ENCODE assay signal across 17 cellular contexts in genomic region chr17:18955009-18955408, GRCh38. TPM values are rescaled to one million over a fixed set of nuclear protein-coding genes. Genes with fewer than 3 reads are reported as not detected.
DNase-seq lines count a peak whose midpoint lies in the region; ATAC-seq, FAIRE-seq and TF ChIP-seq lines count a peak whose summit lies in the region.
"Had no signal": no experiment of that assay in that cellular context is flagged by ENCODE, and none has a peak within 500 bp of the region (broad histone marks: within the 10 kb centered on the region; RNA-seq: fewer than 3 reads in every experiment).

No MANE protein-coding gene starts in this region.

- no peaks in the 10 kb centered on the region for H3K9me3 Mint-ChIP-seq in T-helper 1 cell treated with Interleukin-12 subunit alpha and Interleukin-12 subunit beta and Interleukin-4 antibody, amounts not matched to agents 30 μg/mL and 1 μg/mL, for 36 hours
- no peaks in the 10 kb centered on the region for H3K9me3 Mint-ChIP-seq in activated naive CD8-positive, alpha-beta T cell treated with anti-CD3 and anti-CD28 coated beads, Interleukin-2, amount 10 ng/mL, durations not matched to agents 7 days and 5 days

- CTCF ChIA-PET in HepG2 (lab: Yijun Ruan, JAX; ENCODE audit: low intra/inter-chr PET ratio, low total read pairs): no interaction called here

- H3K4me1 Mint-ChIP-seq in T-helper 1 cell treated with Interleukin-12 subunit alpha and Interleukin-12 subunit beta and Interleukin-4 antibody, amounts not matched to agents 30 μg/mL and 1 μg/mL, for 36 hours (ENCODE audit: low read depth): peaks cover 12% of the 10 kb centered on the region
- peaks cover 19% of the 10 kb centered on the region for H3K4me1 Mint-ChIP-seq in activated naive CD8-positive, alpha-beta T cell treated with anti-CD3 and anti-CD28 coated beads, Interleukin-2, amount 10 ng/mL, durations not matched to agents 7 days and 5 days

- WGBS in HepG2 (ENCODE audit: low lambda C conversion rate): 74% methylated on average over 6 of the region's 6 CpGs
- WGBS in right lobe of liver (ENCODE audit: insufficient coverage, low coverage, low lambda C conversion rate, missing lambda C conversion rate): 93% methylated on average over 6 of the region's 6 CpGs
- WGBS in spleen, 5 donors: 91 to 97% (median 93%) methylated on average over 6 of the region's 6 CpGs

- no peaks in the 10 kb centered on the region for H3K79me2 ChIP-seq in HepG2 (ENCODE audit: insufficient read depth, low read length)
- no peaks in the 10 kb centered on the region for H3K79me2 ChIP-seq in Karpas-422 (ENCODE audit: low read length)

- no peak for DNase-seq in T-helper 1 cell
- DNase-seq in HepG2 (ENCODE audit: low spot score): no peak
- no peak for DNase-seq in right lobe of liver
- DNase-seq in activated naive CD8-positive, alpha-beta T cell treated with anti-CD3 and anti-CD28 coated beads, Interleukin-2, amount 10 ng/mL, durations not matched to agents 7 days and 5 days: no peak
- DNase-seq in spleen: peak; percentile 6
- no peak for DNase-seq in amygdala (lab: John Stamatoyannopoulos, UW)
- no peak for DNase-seq in Karpas-422
- DNase-seq: DMS53, MV-4-11, NCI-H1417 treated with DMSO at 0.1 percent for 48 hours, NCI-H2029, NCI-H510A, NCI-H82 had no signal

- peaks cover 46% of the 10 kb centered on the region for H3K4me1 ChIP-seq in HepG2 (ENCODE audit: insufficient read depth, low read length)
- H3K4me1 ChIP-seq in right lobe of liver: no peaks in the 10 kb centered on the region
- H3K4me1 ChIP-seq in spleen: peaks cover 0 to 10% (median 0%) of the 10 kb centered on the region in 6 donors
- no peaks in the 10 kb centered on the region for H3K4me1 ChIP-seq in Karpas-422 (ENCODE audit: low read length)
- H3K4me1 ChIP-seq: HAP-1 had no signal

- no peak overlapping the region for H3K4me2 ChIP-seq in HepG2 (ENCODE audit: low read depth, low read length)
- no peak overlapping the region for H3K4me2 ChIP-seq in Karpas-422 (ENCODE audit: low read depth, low read length, poor library complexity, severe bottlenecking)

- TF ChIP-seq CTCF in HepG2 (CRISPR knock-in tag; IDR thresholded peaks at IDR 0.05): no peak
- TF ChIP-seq CTCF in right lobe of liver (IDR thresholded peaks at IDR 0.05): no peak
- no peak for TF ChIP-seq CTCF in spleen (IDR thresholded peaks at IDR 0.05 in 8 of 11, conservative IDR thresholded peaks at IDR 0.05 in 3 of 11)

- H3K27me3 Mint-ChIP-seq in T-helper 1 cell treated with Interleukin-12 subunit alpha and Interleukin-12 subunit beta and Interleukin-4 antibody, amounts not matched to agents 30 μg/mL and 1 μg/mL, for 36 hours (ENCODE audit: low read depth): peaks cover 9% of the 10 kb centered on the region
- no peaks in the 10 kb centered on the region for H3K27me3 Mint-ChIP-seq in activated naive CD8-positive, alpha-beta T cell treated with anti-CD3 and anti-CD28 coated beads, Interleukin-2, amount 10 ng/mL, durations not matched to agents 7 days and 5 days

- no peak for ATAC-seq in HepG2
- no peak for ATAC-seq in right lobe of liver
- ATAC-seq in activated naive CD8-positive, alpha-beta T cell treated with anti-CD3 and anti-CD28 coated beads, Interleukin-2, amount 10 ng/mL, durations not matched to agents 7 days and 5 days (ENCODE audit: low read depth): peak; percentile 10

- in situ Hi-C loops in HepG2 (cut with HindIII; ENCODE audit: extremely low pct_ligation_motif_present, low pct_unique_long_range_greater_than_20kb): no loop called here

- BruUV-seq in HepG2 (replicated peaks; lab: Mats Ljungman, UMichigan): no TSS peak

- TF ChIP-seq POLR2A in HepG2 (IDR thresholded peaks at IDR 0.05; ENCODE audit: insufficient read depth in 1 of 2, low read depth in 2 of 2, low read length in 2 of 2) (no peak), right lobe of liver (IDR thresholded peaks at IDR 0.05) (no peak), spleen (IDR thresholded peaks at IDR 0.05) (no peak)

- H3K27me3 ChIP-seq in HepG2 (ENCODE audit: control insufficient read depth in 1 of 2, insufficient read depth in 2 of 2, low read length in 2 of 2): peaks cover 6 to 23% of the 10 kb centered on the region in 2 experiments; a peak in 2 of 5 replicates
- no peaks in the 10 kb centered on the region for H3K27me3 ChIP-seq in right lobe of liver
- peaks cover 0 to 9% (median 0%) of the 10 kb centered on the region in 7 donors for H3K27me3 ChIP-seq in spleen (replicated peaks in 1 of 7)
- no peaks in the 10 kb centered on the region for H3K27me3 ChIP-seq in Karpas-422 (ENCODE audit: low read length)

- H3K4me3 Mint-ChIP-seq in T-helper 1 cell treated with Interleukin-12 subunit alpha and Interleukin-12 subunit beta and Interleukin-4 antibody, amounts not matched to agents 30 μg/mL and 1 μg/mL, for 36 hours: peak overlapping the region; percentile 62
- peak overlapping the region; percentile 74 for H3K4me3 Mint-ChIP-seq in activated naive CD8-positive, alpha-beta T cell treated with anti-CD3 and anti-CD28 coated beads, Interleukin-2, amount 10 ng/mL, durations not matched to agents 7 days and 5 days

- TF ChIP-seq EP300 in HepG2 (IDR thresholded peaks at IDR 0.05; ENCODE audit: low read depth in 2 of 2, low read length in 2 of 2): no peak
- TF ChIP-seq EP300 in HepG2 (CRISPR knock-in tag; IDR thresholded peaks at IDR 0.05; ENCODE audit: borderline replicate concordance): no peak

- no peaks in the 10 kb centered on the region for H3K9me3 ChIP-seq in HepG2 (ENCODE audit: low read length)
- H3K9me3 ChIP-seq in right lobe of liver: no peaks in the 10 kb centered on the region
- H3K9me3 ChIP-seq in spleen: no peaks in the 10 kb centered on the region
- no peaks in the 10 kb centered on the region for H3K9me3 ChIP-seq in Karpas-422 (ENCODE audit: low read length)
- H3K9me3 ChIP-seq: HAP-1 had no signal

- H3K9ac ChIP-seq in HepG2 (ENCODE audit: insufficient read depth, low read depth, low read length) (no peak overlapping the region), Karpas-422 (ENCODE audit: low read length) (no peak overlapping the region)

- H3K36me3 ChIP-seq in HepG2 (replicated peaks in 1 of 2; ENCODE audit: control insufficient read depth in 1 of 2, insufficient read depth in 2 of 2, low read length in 2 of 2) (no peaks in the 10 kb centered on the region), right lobe of liver (no peaks in the 10 kb centered on the region), spleen (no peaks in the 10 kb centered on the region), Karpas-422 (ENCODE audit: insufficient read depth, low read length) (no peaks in the 10 kb centered on the region)
- H3K36me3 ChIP-seq: HAP-1 had no signal

- H4K20me1 ChIP-seq in HepG2 (ENCODE audit: insufficient read depth, low read length) (no peaks in the 10 kb centered on the region), Karpas-422 (ENCODE audit: insufficient read depth, low read depth, low read length) (no peaks in the 10 kb centered on the region)

- H3K36me3 Mint-ChIP-seq in T-helper 1 cell treated with Interleukin-12 subunit alpha and Interleukin-12 subunit beta and Interleukin-4 antibody, amounts not matched to agents 30 μg/mL and 1 μg/mL, for 36 hours (ENCODE audit: low read depth): peaks cover 2% of the 10 kb centered on the region
- no peaks in the 10 kb centered on the region for H3K36me3 Mint-ChIP-seq in activated naive CD8-positive, alpha-beta T cell treated with anti-CD3 and anti-CD28 coated beads, Interleukin-2, amount 10 ng/mL, durations not matched to agents 7 days and 5 days

- intact Hi-C loops in HepG2 (cut with micrococcal nuclease; ENCODE audit: unreplicated experiment) (loop anchor here (10.0 kb wide), 1 partner anchor 140 kb away; no protein-coding TSS in a partner anchor), right lobe of liver (cut with DNase I) (no loop called here), spleen (cut with DNase I; ENCODE audit: low total_unique reads) (no loop called here)

- POLR2A ChIA-PET in HepG2 (lab: Yijun Ruan, JAX): no interaction called here
- POLR2A ChIA-PET in activated naive CD8-positive, alpha-beta T cell treated with anti-CD3 and anti-CD28 coated beads, Interleukin-2, amount 10 ng/mL, durations not matched to agents 7 days and 5 days (lab: Charles Lee): interaction anchor here (0.6 to 1.9 kb wide), 5 partner anchors 15 to 100 kb away, joined by 3 to 15 read pairs (median 5); partner anchors contain the start of gene PRPSAP2

- H3K9me2 ChIP-seq in Karpas-422 (replicated peaks; ENCODE audit: insufficient read depth, low read length): no peaks in the 10 kb centered on the region

- H2AFZ ChIP-seq in HepG2 (ENCODE audit: low read length): no peak overlapping the region
- H2AFZ ChIP-seq in Karpas-422 (ENCODE audit: low read length): no peak overlapping the region

- TF ChIP-seq RAD21 in HepG2 (CRISPR knock-in tag; IDR thresholded peaks at IDR 0.05): no peak

- peak overlapping the region; percentile 53 for H3K27ac Mint-ChIP-seq in T-helper 1 cell treated with Interleukin-12 subunit alpha and Interleukin-12 subunit beta and Interleukin-4 antibody, amounts not matched to agents 30 μg/mL and 1 μg/mL, for 36 hours
- peak overlapping the region; percentile 81 for H3K27ac Mint-ChIP-seq in activated naive CD8-positive, alpha-beta T cell treated with anti-CD3 and anti-CD28 coated beads, Interleukin-2, amount 10 ng/mL, durations not matched to agents 7 days and 5 days

- H3K4me3 ChIP-seq in HepG2 (replicated peaks in 1 of 3; ENCODE audit: insufficient read depth in 1 of 3, low read depth in 2 of 3, low read length in 3 of 3) (no peak overlapping the region), right lobe of liver (no peak overlapping the region), spleen (no peak overlapping the region), Karpas-422 (ENCODE audit: low read length) (no peak overlapping the region)
- H3K4me3 ChIP-seq: HAP-1 had no signal

- FAIRE-seq in HepG2 (lab: Jason Lieb, UNC): no peak
- FAIRE-seq: GM18507 had no signal

- no peak overlapping the region for H3K27ac ChIP-seq in HepG2 (ENCODE audit: extremely low read length, insufficient read depth, low read length)
- no peak overlapping the region for H3K27ac ChIP-seq in right lobe of liver
- no peak overlapping the region for H3K27ac ChIP-seq in spleen
- no peak overlapping the region for H3K27ac ChIP-seq in Karpas-422 (ENCODE audit: low read length)
- H3K27ac ChIP-seq: 22Rv1 had no signal

RNA-seq across cellular contexts. Expression of gene SLC5A10, which starts 3.0 kb away (rescaled TPM):
- not detected in 2 replicates for total RNA-seq in HepG2 (2016; rRNA removed; fragmentation: Illumina TruSeq; extraction: Trizol)
- total RNA-seq in HepG2 (2016; cell fraction: cytosol; rRNA removed; fragmentation: Illumina TruSeq; extraction: Trizol; ENCODE audit: low read depth): not detected in 2 replicates
- total RNA-seq in HepG2 (2016; cell fraction: insoluble cytoplasmic fraction; rRNA removed; fragmentation: Illumina TruSeq; extraction: Trizol): 0.04 TPM in 1 of 2 replicates, not detected in the other
- total RNA-seq in HepG2 (2016; cell fraction: membrane; rRNA removed; fragmentation: Illumina TruSeq; extraction: Trizol): not detected in 2 replicates
- total RNA-seq in HepG2 (2016; cell fraction: nucleus; rRNA removed; fragmentation: Illumina TruSeq; extraction: Trizol): not detected in 2 replicates
- 0.05 and 0.07 TPM in 2 replicates for polyA plus RNA-seq in HepG2 (2011; rRNA removed)
- 0.03 TPM in 2 replicates for polyA plus RNA-seq in HepG2 (2011; cell fraction: cytosol; rRNA removed)
- polyA plus RNA-seq in HepG2 (2011; cell fraction: nucleus; rRNA removed): 0.23 and 0.38 TPM in 2 replicates
- 0.08 and 0.11 TPM in 2 replicates for polyA plus RNA-seq in HepG2 (2012)
- not detected in 2 replicates for polyA plus RNA-seq in HepG2 (2016; cell fraction: cytosol; fragmentation: Illumina TruSeq; extraction: Trizol; ENCODE audit: low read depth)
- not detected in 2 replicates for polyA plus RNA-seq in HepG2 (2016; cell fraction: insoluble cytoplasmic fraction; fragmentation: Illumina TruSeq; extraction: Trizol; ENCODE audit: low read depth)
- not detected in 2 replicates for polyA plus RNA-seq in HepG2 (2016; cell fraction: membrane; fragmentation: Illumina TruSeq; extraction: Trizol; ENCODE audit: low read depth)
- polyA plus RNA-seq in HepG2 (2016; cell fraction: nucleus; fragmentation: Illumina TruSeq; extraction: Trizol; ENCODE audit: insufficient read depth, low read depth): not detected in 2 replicates
- 0.09 and 0.24 TPM in 2 replicates for polyA minus RNA-seq in HepG2 (2011; rRNA and poly(A)+ RNA removed; ENCODE audit: low replicate concordance)
- not detected in 2 replicates for polyA minus RNA-seq in HepG2 (2011; cell fraction: cytosol; rRNA and poly(A)+ RNA removed)
- 0.25 and 0.39 TPM in 2 replicates for polyA minus RNA-seq in HepG2 (2011; cell fraction: nucleus; rRNA and poly(A)+ RNA removed)
- total RNA-seq in right lobe of liver: under 1 TPM in 2 of 6 experiments, not detected in 4; 0.07 to 0.14 TPM
- total RNA-seq in activated naive CD8-positive, alpha-beta T cell treated with anti-CD3 and anti-CD28 coated beads, Interleukin-2, amount 10 ng/mL, durations not matched to agents 7 days and 5 days: not detected
- under 1 TPM in 2 of 7 donors, not detected in 5; 0.17 to 0.28 TPM for total RNA-seq in spleen
- 1 to 10 TPM; 1.5 to 2.1 (median 1.9) TPM for polyA plus RNA-seq in spleen
- not detected in 2 replicates for total RNA-seq in Karpas-422 (2014; rRNA removed; shearing (Covaris generic); ENCODE audit: low replicate concordance)

RNA-seq across cellular contexts. Expression of gene FAM83G, which starts 49.6 kb away (rescaled TPM):
- total RNA-seq in HepG2 (2016; rRNA removed; fragmentation: Illumina TruSeq; extraction: Trizol) (14.0 and 18.6 TPM in 2 replicates), right lobe of liver (10 to 100 TPM; 10.1 to 41.7 (median 21.5) TPM), spleen (1 to 10 TPM; 2.6 to 5.4 (median 4.8) TPM)
- total RNA-seq in HepG2 (2016; cell fraction: cytosol; rRNA removed; fragmentation: Illumina TruSeq; extraction: Trizol; ENCODE audit: low read depth): 3.1 and 3.2 TPM in 2 replicates
- 11.3 and 19.1 TPM in 2 replicates for total RNA-seq in HepG2 (2016; cell fraction: insoluble cytoplasmic fraction; rRNA removed; fragmentation: Illumina TruSeq; extraction: Trizol)
- 8.0 and 8.1 TPM in 2 replicates for total RNA-seq in HepG2 (2016; cell fraction: membrane; rRNA removed; fragmentation: Illumina TruSeq; extraction: Trizol)
- 19.9 and 21.9 TPM in 2 replicates for total RNA-seq in HepG2 (2016; cell fraction: nucleus; rRNA removed; fragmentation: Illumina TruSeq; extraction: Trizol)
- polyA plus RNA-seq in HepG2 (2011; rRNA removed) (13.7 and 21.2 TPM in 2 replicates), spleen (1 to 10 TPM; 1.3 to 3.9 (median 1.9) TPM)
- polyA plus RNA-seq in HepG2 (2011; cell fraction: cytosol; rRNA removed): 9.8 and 12.5 TPM in 2 replicates
- 62.7 and 63.6 TPM in 2 replicates for polyA plus RNA-seq in HepG2 (2011; cell fraction: nucleus; rRNA removed)
- 9.6 and 14.4 TPM in 2 replicates for polyA plus RNA-seq in HepG2 (2012)
- polyA plus RNA-seq in HepG2 (2016; cell fraction: cytosol; fragmentation: Illumina TruSeq; extraction: Trizol; ENCODE audit: low read depth): 1.4 and 1.5 TPM in 2 replicates
- polyA plus RNA-seq in HepG2 (2016; cell fraction: insoluble cytoplasmic fraction; fragmentation: Illumina TruSeq; extraction: Trizol; ENCODE audit: low read depth): 10.4 and 12.3 TPM in 2 replicates
- polyA plus RNA-seq in HepG2 (2016; cell fraction: membrane; fragmentation: Illumina TruSeq; extraction: Trizol; ENCODE audit: low read depth): 4.1 and 4.4 TPM in 2 replicates
- polyA plus RNA-seq in HepG2 (2016; cell fraction: nucleus; fragmentation: Illumina TruSeq; extraction: Trizol; ENCODE audit: insufficient read depth, low read depth): 43.0 and 45.0 TPM in 2 replicates
- 18.2 and 34.3 TPM in 2 replicates for polyA minus RNA-seq in HepG2 (2011; rRNA and poly(A)+ RNA removed; ENCODE audit: low replicate concordance)
- polyA minus RNA-seq in HepG2 (2011; cell fraction: cytosol; rRNA and poly(A)+ RNA removed): 14.7 and 14.9 TPM in 2 replicates
- 24.2 and 25.2 TPM in 2 replicates for polyA minus RNA-seq in HepG2 (2011; cell fraction: nucleus; rRNA and poly(A)+ RNA removed)
- total RNA-seq in activated naive CD8-positive, alpha-beta T cell treated with anti-CD3 and anti-CD28 coated beads, Interleukin-2, amount 10 ng/mL, durations not matched to agents 7 days and 5 days: 1 to 10 TPM; 7.1 to 8.3 TPM
- 9.2 and 22.9 TPM in 2 replicates for total RNA-seq in Karpas-422 (2014; rRNA removed; shearing (Covaris generic); ENCODE audit: low replicate concordance)
